8 cellular contexts compared by ENCODE assay signal in genomic region chr9:81689343-81690175, GRCh38. TPM values are rescaled to one million over a fixed set of nuclear protein-coding genes. Genes with fewer than 3 reads are reported as not detected.
DNase-seq lines count a peak whose midpoint lies in the region; ATAC-seq and TF ChIP-seq lines count a peak whose summit lies in the region.

TLE1 (minus strand) TSS chr9:81689547; CDS start chr9:81688240, 1,307 bp downstream.

- peaks cover 0 to 9% (median 0%) of the 10 kb centered on the region in 9 donors for H3K36me3 ChIP-seq in heart left ventricle
- no peaks in the 10 kb centered on the region for H3K36me3 ChIP-seq in parathyroid adenoma (ENCODE audit: control insufficient read depth, insufficient read depth, low read length)
- no peaks in the 10 kb centered on the region for H3K36me3 ChIP-seq in thyroid gland

- no peak within 1 kb of the TSS for H3K9ac ChIP-seq in parathyroid adenoma

- peak; percentile 99 for DNase-seq in ELR (ENCODE audit: low read depth)
- peak; percentile 100 for DNase-seq in HFFc6
- peak; percentile 89 for DNase-seq in NB4 (ENCODE audit: low read depth)
- peak; percentile 93 for DNase-seq in SW480 (ENCODE audit: low spot score)
- peak; percentile 98 for DNase-seq in amniotic stem cell (lab: John Stamatoyannopoulos, UW)
- peak; percentile 99 to 100 (median 100) for DNase-seq in heart left ventricle
- DNase-seq in thyroid gland, result peak; percentile 100

- H3K4me3 ChIP-seq in NB4 (ENCODE audit: low read depth, low read length) (peak within 1 kb of the TSS; percentile 32), heart left ventricle (peak within 1 kb of the TSS; percentile 62 to 80 (median 70)), parathyroid adenoma (ENCODE audit: low read depth, low read length) (peak within 1 kb of the TSS; percentile 66), thyroid gland (replicated peaks in 1 of 3) (peak within 1 kb of the TSS; percentile 68 to 90 (median 82))

- H3K79me2 ChIP-seq in parathyroid adenoma, result no peaks in the 10 kb centered on the region

- H3K27me3 ChIP-seq in heart left ventricle (peaks cover 0 to 7% (median 0%) of the 10 kb centered on the region in 9 donors), parathyroid adenoma (ENCODE audit: control insufficient read depth, insufficient read depth, low read length) (no peaks in the 10 kb centered on the region), thyroid gland (no peaks in the 10 kb centered on the region)

- H2AFZ ChIP-seq in parathyroid adenoma, result peak within 1 kb of the TSS; percentile 77

- TF ChIP-seq POLR2A in NB4 (IDR thresholded peaks at IDR 0.05; ENCODE audit: extremely low read depth, insufficient read length) (no peak), heart left ventricle (IDR thresholded peaks at IDR 0.05) (peak; percentile 37 to 92), thyroid gland (IDR thresholded peaks at IDR 0.05) (peak; percentile 91 to 95)

- H3K9me3 Mint-ChIP-seq in HFFc6, result no peaks in the 10 kb centered on the region

- H3K36me3 Mint-ChIP-seq in HFFc6 (ENCODE audit: low read depth), result no peaks in the 10 kb centered on the region

- intact Hi-C loops in heart left ventricle (cut with DNase I), result loop anchor here in 9 of 10 donors (2.0 to 10.0 kb wide), 13 partner anchors 77 to 915 kb away; no protein-coding TSS in a partner anchor
- intact Hi-C loops in thyroid gland (cut with DNase I), result loop anchor here (5.0 to 10.0 kb wide), 3 partner anchors 95 to 167 kb away; no protein-coding TSS in a partner anchor

- H3K27ac Mint-ChIP-seq in HFFc6, result peak within 1 kb of the TSS; percentile 82

- 0 to 1% (median 0%) methylated on average over 35 to 95 of the region's 95 CpGs for WGBS in heart left ventricle, 4 donors
- WGBS in thyroid gland, 2 donors, result 0% methylated on average over 22 to 33 of the region's 95 CpGs

- H3K27ac ChIP-seq in heart left ventricle (peak within 1 kb of the TSS; percentile 73 to 91 (median 81)), parathyroid adenoma (peak within 1 kb of the TSS; percentile 54), thyroid gland (peak within 1 kb of the TSS; percentile 90 to 94 (median 92))

- H3K4me1 ChIP-seq in heart left ventricle (peaks cover 0 to 42% (median 14%) of the 10 kb centered on the region in 12 donors), parathyroid adenoma (peaks cover 3% of the 10 kb centered on the region), thyroid gland (peaks cover 4 to 18% of the 10 kb centered on the region in 2 donors)

- H3K9me3 ChIP-seq in heart left ventricle (no peaks in the 10 kb centered on the region), parathyroid adenoma (ENCODE audit: control insufficient read depth, low read length) (no peaks in the 10 kb centered on the region), thyroid gland (no peaks in the 10 kb centered on the region)

- peaks cover 19% of the 10 kb centered on the region for H3K4me1 Mint-ChIP-seq in HFFc6 (ENCODE audit: low read depth)

- TF ChIP-seq CTCF in HFFc6 (IDR thresholded peaks at IDR 0.05), result no peak
- no peak for TF ChIP-seq CTCF in NB4 (IDR thresholded peaks at IDR 0.05; ENCODE audit: low read depth, low read length)
- TF ChIP-seq CTCF in heart left ventricle (IDR thresholded peaks at IDR 0.05), result peak in 1 of 12 donors; percentile 18
- no peak for TF ChIP-seq CTCF in parathyroid adenoma (IDR thresholded peaks at IDR 0.05)
- no peak for TF ChIP-seq CTCF in thyroid gland (IDR thresholded peaks at IDR 0.05)

- H3K4me2 ChIP-seq in parathyroid adenoma (ENCODE audit: low read length), result peak within 1 kb of the TSS; percentile 63

- peak; percentile 97 to 99 (median 98) for ATAC-seq in heart left ventricle

- peak within 1 kb of the TSS; percentile 90 for H3K4me3 Mint-ChIP-seq in HFFc6

- H3K27me3 Mint-ChIP-seq in HFFc6 (ENCODE audit: insufficient read depth), result peaks cover 7% of the 10 kb centered on the region; the same call in 1 of the 2 replicates

RNA-seq across cellular contexts. Expression of gene TLE1, which starts in this region (rescaled TPM):
- 10 to 100 TPM in 4 of 6 experiments, 1 to 10 TPM in 2; 6.7 to 15.3 (median 13.0) TPM for total RNA-seq in HFFc6 (2021; fragmentation: NEBNext Ultra II Directional; extraction: Animal tissue kit (Norgen Biotek cat#: 25700))
- total RNA-seq in heart left ventricle, result 10 to 100 TPM in 5 of 9 donors, 1 to 10 TPM in 4; 6.2 to 25.4 (median 12.0) TPM
- polyA plus RNA-seq in heart left ventricle, result 1 to 10 TPM; 7.9 to 9.6 TPM
- total RNA-seq in thyroid gland, result 10 to 100 TPM; 40.7 to 91.1 (median 58.4) TPM

Comparison
In these comparisons a context has a peak if more than half of its experiments do, and no peak if none do; other contexts are left out.
1. Peak in every context shown above with its lines: DNase-seq, ATAC-seq, H3K4me3 ChIP-seq and H3K27ac ChIP-seq.
2. H3K4me3 ChIP-seq: peak in every context shown above with its lines; median percentile 82 in thyroid gland; 70 in heart left ventricle; 66 in parathyroid adenoma; 32 in NB4.